ENCODE assay signal across 1 cellular context in the genomic region with DNA sequence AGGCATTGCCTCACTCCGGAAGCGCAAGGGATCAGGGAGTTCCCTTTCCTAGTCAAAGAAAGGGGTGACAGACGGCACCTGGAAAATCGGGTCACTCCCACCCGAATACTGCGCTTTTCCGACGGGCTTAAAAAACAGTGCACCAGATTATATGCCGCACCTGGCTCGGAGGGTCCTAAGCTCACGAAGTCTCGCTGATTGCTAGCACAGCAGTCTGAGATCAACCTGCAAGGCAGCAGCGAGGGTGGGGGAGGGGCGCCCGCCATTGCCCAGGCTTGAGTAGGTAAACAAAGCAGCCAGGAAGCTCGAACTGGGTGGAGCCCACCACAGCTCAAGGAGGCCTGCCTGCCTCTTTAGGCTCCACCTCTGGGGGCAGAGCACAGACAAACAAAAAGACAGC.
TF ChIP-seq lines count a peak whose summit lies in the region.

No MANE protein-coding gene starts in this region.

TF ChIP-seq in H1, 55 proteins besides CTCF, POLR2A, EP300 and RAD21 (continued from another document):
- TF ChIP-seq RBBP5 (IDR thresholded peaks at IDR 0.05; ENCODE audit: borderline replicate concordance, low read depth, low read length) (peak; percentile 47; the same call in 1 of the 2 replicates), POLR2AphosphoS5 (IDR thresholded peaks at IDR 0.05; ENCODE audit: low read depth, low read length) (0 out of 2 replicates have a peak, but pooled peaks have one; percentile 26)
